ENCODE assay signal across 27 cellular contexts in genomic region chr7:36617408-36617807, GRCh38.
"Had no signal": no experiment of that assay in that cellular context is flagged by ENCODE, and none has a peak within 500 bp of the region (broad histone marks: within the 10 kb centered on the region; RNA-seq: fewer than 3 reads in every experiment).

No MANE protein-coding gene starts in this region.

- H3K79me2 ChIP-seq: hepatocyte had no signal

- H3K36me3 Mint-ChIP-seq: mesothelial cell of epicardium, naive B cell had no signal

- H3K27ac Mint-ChIP-seq: mesothelial cell of epicardium; naive B cell; nephron progenitor cell; stimulated activated naive B cell treated with anti-CD40 and anti-IgM and Interleukin-4, amounts not matched to agents 10 μg/mL and 1 μg/mL and 100 μg/mL, for 72 hours; stimulated activated naive CD8-positive, alpha-beta T cell treated with anti-CD3 and anti-CD28 coated beads, Interleukin-15, Interleukin-2, amounts not matched to agents 100 ng/mL and 50 ng/mL, for 24 hours had no signal

- H3K27ac ChIP-seq: dorsolateral prefrontal cortex, epithelial cell of prostate, gastrocnemius medialis, heart left ventricle, hepatocyte, left lung, prostate gland, sigmoid colon, thoracic aorta, tibial nerve, upper lobe of right lung, uterus had no signal

- H3K4me3 ChIP-seq: dorsolateral prefrontal cortex, gastrocnemius medialis, heart left ventricle, hepatocyte, left lung, mucosa of descending colon, prostate gland, sigmoid colon, thoracic aorta, tibial nerve, upper lobe of right lung, uterus had no signal

- DNase-seq: cortex of kidney; dorsolateral prefrontal cortex; effector CD4-positive, alpha-beta T cell; foreskin fibroblast; gastrocnemius medialis; heart left ventricle; left cardiac atrium; left lung; mesenchymal stem cell; mucosa of descending colon; naive B cell; nephron progenitor cell; nucleus accumbens; right cardiac atrium; sigmoid colon; stimulated activated naive B cell treated with anti-CD40 and anti-IgM and Interleukin-4, amounts not matched to agents 10 μg/mL and 1 μg/mL and 100 μg/mL, for 72 hours; upper lobe of right lung; uterus had no signal

- H3K9me3 ChIP-seq: gastrocnemius medialis, heart left ventricle, left lung, mucosa of descending colon, prostate gland, sigmoid colon, thoracic aorta, tibial nerve, upper lobe of right lung, uterus had no signal

- H3K4me3 Mint-ChIP-seq: mesothelial cell of epicardium; naive B cell; nephron progenitor cell; stimulated activated naive B cell treated with anti-CD40 and anti-IgM and Interleukin-4, amounts not matched to agents 10 μg/mL and 1 μg/mL and 100 μg/mL, for 72 hours; stimulated activated naive CD8-positive, alpha-beta T cell treated with anti-CD3 and anti-CD28 coated beads, Interleukin-15, Interleukin-2, amounts not matched to agents 100 ng/mL and 50 ng/mL, for 24 hours had no signal

- H3K27me3 ChIP-seq: dorsolateral prefrontal cortex, gastrocnemius medialis, heart left ventricle, hepatocyte, left lung, sigmoid colon, tibial nerve, upper lobe of right lung, uterus had no signal

- H3K4me2 ChIP-seq: hepatocyte had no signal

- H3K36me3 ChIP-seq: gastrocnemius medialis, prostate gland, sigmoid colon, thoracic aorta, tibial nerve, uterus had no signal

- ATAC-seq: esophagus mucosa; gastrocnemius medialis; heart left ventricle; left cardiac atrium; left lung; mucosa of descending colon; right cardiac atrium; stimulated activated naive B cell treated with anti-CD40 and anti-IgM and Interleukin-4, amounts not matched to agents 10 μg/mL and 1 μg/mL and 100 μg/mL, for 72 hours; upper lobe of right lung had no signal

- H2AFZ ChIP-seq: hepatocyte had no signal

- FAIRE-seq: islet of Langerhans had no signal

- H3K9me3 Mint-ChIP-seq: mesothelial cell of epicardium; naive B cell; nephron progenitor cell; stimulated activated naive B cell treated with anti-CD40 and anti-IgM and Interleukin-4, amounts not matched to agents 10 μg/mL and 1 μg/mL and 100 μg/mL, for 72 hours; stimulated activated naive CD8-positive, alpha-beta T cell treated with anti-CD3 and anti-CD28 coated beads, Interleukin-15, Interleukin-2, amounts not matched to agents 100 ng/mL and 50 ng/mL, for 24 hours had no signal

- H3K27me3 Mint-ChIP-seq: naive B cell; stimulated activated naive B cell treated with anti-CD40 and anti-IgM and Interleukin-4, amounts not matched to agents 10 μg/mL and 1 μg/mL and 100 μg/mL, for 72 hours; stimulated activated naive CD8-positive, alpha-beta T cell treated with anti-CD3 and anti-CD28 coated beads, Interleukin-15, Interleukin-2, amounts not matched to agents 100 ng/mL and 50 ng/mL, for 24 hours had no signal

- H3K4me1 ChIP-seq: gastrocnemius medialis, heart left ventricle, prostate gland, sigmoid colon, tibial nerve, upper lobe of right lung, uterus had no signal
